27 cellular contexts compared by ENCODE assay signal in the genomic region with DNA sequence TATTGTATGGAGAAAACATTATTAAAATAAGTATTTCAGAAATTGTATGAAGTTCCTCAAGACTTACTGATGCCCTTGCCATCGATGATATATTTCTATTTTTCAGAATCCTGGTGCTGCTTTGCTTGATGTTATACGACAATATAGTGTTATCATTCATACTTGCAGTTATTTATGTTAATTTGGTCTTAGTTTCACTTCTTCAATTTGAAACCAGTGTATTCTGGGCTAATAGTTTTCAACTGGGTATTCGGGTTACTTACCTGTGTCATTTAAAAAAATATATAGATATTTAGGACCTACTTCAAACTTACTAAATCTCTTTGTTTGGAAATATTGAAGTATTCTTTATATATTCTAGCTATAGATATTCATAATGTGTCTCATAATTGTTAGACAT.
"Had no signal": no experiment of that assay in that cellular context is flagged by ENCODE, and none has a peak within 500 bp of the region (broad histone marks: within the 10 kb centered on the region; RNA-seq: fewer than 3 reads in every experiment).

No MANE protein-coding gene starts in this region.

- H3K4me3 ChIP-seq: ascending aorta, breast epithelium, cardiac muscle cell, colonic mucosa had no signal

- ATAC-seq: activated CD4-positive, alpha-beta T cell treated with anti-CD3 and anti-CD28 coated beads for 36 hours; activated CD8-positive, alpha-beta memory T cell treated with anti-CD3 and anti-CD28 coated beads, Interleukin-2, amount 10 ng/mL, durations not matched to agents 7 days and 5 days; activated CD8-positive, alpha-beta T cell treated with anti-CD3 and anti-CD28 coated beads, Interleukin-2, amount 10 ng/mL, durations not matched to agents 7 days and 5 days; activated naive CD4-positive, alpha-beta T cell treated with anti-CD3 and anti-CD28 coated beads, Interleukin-2, amount 50 U/mL, for 72 hours; activated T-cell treated with anti-CD3 and anti-CD28 coated beads, Interleukin-2, amount 50 U/mL, for 72 hours; esophagus mucosa had no signal

- H3K27me3 ChIP-seq: ascending aorta, breast epithelium, cardiac muscle cell, colonic mucosa had no signal

- H3K36me3 ChIP-seq: ascending aorta, breast epithelium, cardiac muscle cell, colonic mucosa had no signal

- H3K9me3 ChIP-seq: breast epithelium, colonic mucosa had no signal

- DNase-seq: activated CD4-positive, alpha-beta memory T cell treated with anti-CD3 and anti-CD28 coated beads for 36 hours; activated CD4-positive, alpha-beta T cell treated with anti-CD3 and anti-CD28 coated beads for 36 hours; activated CD4-positive, alpha-beta T cell treated with anti-CD3 and anti-CD28 coated beads, Interleukin-2, amount 10 ng/mL, durations not matched to agents 24 days and 14 days; activated CD4-positive, CD25-positive, alpha-beta regulatory T cell; activated CD4-positive, CD25-positive, alpha-beta regulatory T cell treated with anti-CD3 and anti-CD28 coated beads, Interleukin-2, amount 50 U/mL, for 72 hours; activated CD8-positive, alpha-beta memory T cell treated with anti-CD3 and anti-CD28 coated beads, Interleukin-2, amount 10 ng/mL, durations not matched to agents 7 days and 5 days; activated CD8-positive, alpha-beta memory T cell treated with anti-CD3 and anti-CD28 coated beads, Interleukin-2, amount 50 U/mL, for 4 hours; activated CD8-positive, alpha-beta T cell treated with anti-CD3 and anti-CD28 coated beads, Interleukin-2, amount 10 ng/mL, durations not matched to agents 7 days and 5 days; activated gamma-delta T cell; activated naive CD4-positive, alpha-beta T cell; activated naive CD4-positive, alpha-beta T cell treated with anti-CD3 and anti-CD28 coated beads, Interleukin-2, amount 10 ng/mL, durations not matched to agents 7 days and 5 days; activated naive CD8-positive, alpha-beta T cell treated with anti-CD3 and anti-CD28 coated beads, Interleukin-2, amount 10 ng/mL, durations not matched to agents 7 days and 5 days; activated T-cell treated with anti-CD3 and anti-CD28 coated beads, Interleukin-2, amount 50 U/mL, for 24 hours; activated T-cell treated with anti-CD3 and anti-CD28 coated beads, Interleukin-2, amount 50 U/mL, for 72 hours; central memory CD4-positive, alpha-beta T cell; cerebellar nuclear complex; colonic mucosa; effector CD8-positive, alpha-beta T cell; endodermal cell; foreskin fibroblast; head of caudate nucleus; T-helper 2 cell had no signal

- H3K4me1 ChIP-seq: ascending aorta, breast epithelium, colonic mucosa had no signal

- H3K27ac ChIP-seq: ascending aorta, breast epithelium, cardiac muscle cell, colonic mucosa had no signal
